Comparison of ENCODE assay signal across 16 cellular contexts in the genomic region with DNA sequence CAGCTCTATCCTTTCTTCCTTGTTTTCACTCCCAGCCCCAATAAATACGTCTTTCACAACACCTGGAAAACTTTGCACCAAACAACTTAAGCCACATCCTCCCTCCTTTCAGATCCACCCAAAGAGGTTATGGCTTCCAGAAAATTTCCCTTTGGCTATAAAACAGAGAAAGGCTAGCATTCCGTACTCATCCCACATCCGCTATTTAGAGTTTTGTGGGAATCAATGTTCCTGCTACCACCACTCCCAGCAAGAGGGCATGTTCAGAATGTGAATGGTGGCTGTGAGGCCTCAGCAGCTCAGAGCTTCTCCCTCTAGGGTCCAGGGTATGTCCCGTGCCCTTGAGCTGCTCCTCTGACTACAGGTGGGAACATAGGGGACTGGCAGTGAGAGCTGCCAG.
DNase-seq lines count a peak whose midpoint lies in the region; ATAC-seq and TF ChIP-seq lines count a peak whose summit lies in the region.
"Had no signal": no experiment of that assay in that cellular context is flagged by ENCODE, and none has a peak within 500 bp of the region (broad histone marks: within the 10 kb centered on the region; RNA-seq: fewer than 3 reads in every experiment).

No MANE protein-coding gene starts in this region.

- H2AK5ac ChIP-seq in mesendoderm (ENCODE audit: low read length): peak overlapping the region; percentile 42

- no peak overlapping the region for H3K18ac ChIP-seq in mesendoderm (ENCODE audit: low read length)

- H3K36me3 Mint-ChIP-seq in MCF 10A (ENCODE audit: insufficient read depth, unreplicated experiment): no peaks in the 10 kb centered on the region
- H3K36me3 Mint-ChIP-seq in activated naive CD4-positive, alpha-beta T cell treated with anti-CD3 and anti-CD28 coated beads, Interleukin-2, amount 10 ng/mL, durations not matched to agents 7 days and 5 days: no peaks in the 10 kb centered on the region

- no peak overlapping the region for H3K56ac ChIP-seq in mesendoderm (ENCODE audit: low read length)

- TF ChIP-seq CTCF in breast epithelium (IDR thresholded peaks at IDR 0.05) (no peak), MCF 10A (IDR thresholded peaks at IDR 0.05; ENCODE audit: unreplicated experiment) (no peak)

- CTCF ChIA-PET in MCF 10A (lab: Yijun Ruan, JAX): interaction anchor here (0.6 kb wide), 1 partner anchor 1316 kb away, joined by 3 read pairs; no protein-coding TSS in a partner anchor
- CTCF ChIA-PET in activated naive CD4-positive, alpha-beta T cell treated with anti-CD3 and anti-CD28 coated beads, Interleukin-2, amount 10 ng/mL, durations not matched to agents 7 days and 5 days (lab: Charles Lee): no interaction called here

- intact Hi-C loops in breast epithelium (cut with DNase I; ENCODE audit: low total_unique reads): no loop called here
- intact Hi-C loops in MCF 10A (cut with micrococcal nuclease): no loop called here

- H3K4ac ChIP-seq in mesendoderm (ENCODE audit: low read depth, low read length): no peak overlapping the region

- no peak overlapping the region for H2BK5ac ChIP-seq in mesendoderm (ENCODE audit: low read length)

- H3K36me3 ChIP-seq in breast epithelium: no peaks in the 10 kb centered on the region
- no peaks in the 10 kb centered on the region for H3K36me3 ChIP-seq in mesendoderm (ENCODE audit: control insufficient read depth, insufficient read depth, low read length)
- H3K36me3 ChIP-seq: BLaER1 treated with 17β-estradiol and CSF1 and Interleukin-3, amounts not matched to agents 10 nM and 100 nM had no signal

- no peak overlapping the region for H3K9ac ChIP-seq in mesendoderm (ENCODE audit: low read length)
- H3K9ac ChIP-seq: BLaER1 treated with 17β-estradiol and CSF1 and Interleukin-3, amounts not matched to agents 10 nM and 100 nM had no signal

- H3K4me3 ChIP-seq in breast epithelium: no peak overlapping the region
- no peak overlapping the region for H3K4me3 ChIP-seq in mesendoderm (ENCODE audit: low read length)
- H3K4me3 ChIP-seq: BLaER1 treated with 17β-estradiol and CSF1 and Interleukin-3, amounts not matched to agents 10 nM and 100 nM; K562 had no signal

- H3K4me3 Mint-ChIP-seq in MCF 10A (ENCODE audit: unreplicated experiment): no peak overlapping the region
- no peak overlapping the region for H3K4me3 Mint-ChIP-seq in activated naive CD4-positive, alpha-beta T cell treated with anti-CD3 and anti-CD28 coated beads, Interleukin-2, amount 10 ng/mL, durations not matched to agents 7 days and 5 days
- H3K4me3 Mint-ChIP-seq: CD4-positive, CD25-positive, alpha-beta regulatory T cell; HFFc6 had no signal

- 100% methylated on average over 1 of the region's 4 CpGs for WGBS in mesendoderm (ENCODE audit: extremely low coverage, insufficient coverage, low lambda C conversion rate)

- no peak overlapping the region for H3K4me2 ChIP-seq in mesendoderm (ENCODE audit: low read length)
- H3K4me2 ChIP-seq: BLaER1 treated with 17β-estradiol and CSF1 and Interleukin-3, amounts not matched to agents 10 nM and 100 nM had no signal

- H4K8ac ChIP-seq in mesendoderm (ENCODE audit: low read depth, low read length): no peak overlapping the region

- ATAC-seq in GM21526 (IDR thresholded peaks at IDR 0.05; ENCODE audit: low FRiP score, unreplicated experiment): no peak
- ATAC-seq: K562 had no signal

- H3K27me3 ChIP-seq in breast epithelium (no peaks in the 10 kb centered on the region), mesendoderm (ENCODE audit: insufficient read depth, low read length, poor library complexity) (no peaks in the 10 kb centered on the region)
- H3K27me3 ChIP-seq: BLaER1 treated with 17β-estradiol and CSF1 and Interleukin-3, amounts not matched to agents 10 nM and 100 nM had no signal

- no peak for TF ChIP-seq POLR2A in breast epithelium (IDR thresholded peaks at IDR 0.05)

- BruUV-seq in MCF 10A (replicated peaks; lab: Mats Ljungman, UMichigan): no TSS peak

- H3K4me1 Mint-ChIP-seq in MCF 10A (ENCODE audit: insufficient read depth, unreplicated experiment): no peaks in the 10 kb centered on the region
- H3K4me1 Mint-ChIP-seq in activated naive CD4-positive, alpha-beta T cell treated with anti-CD3 and anti-CD28 coated beads, Interleukin-2, amount 10 ng/mL, durations not matched to agents 7 days and 5 days: no peaks in the 10 kb centered on the region

- H3K9me3 ChIP-seq in breast epithelium: no peaks in the 10 kb centered on the region

- POLR2A ChIA-PET in MCF 10A (lab: Yijun Ruan, JAX): interaction anchor here (0.7 kb wide), 1 partner anchor 105 kb away, joined by 3 read pairs; no protein-coding TSS in a partner anchor

- H3K4me1 ChIP-seq in breast epithelium (no peaks in the 10 kb centered on the region), mesendoderm (ENCODE audit: control insufficient read depth, low read depth, low read length) (peaks cover 2% of the 10 kb centered on the region)

- H2BK15ac ChIP-seq in mesendoderm (replicated peaks; ENCODE audit: low read depth): no peak overlapping the region

- DNase-seq in breast epithelium (ENCODE audit: low spot score in 2 of 2) (no peak), MCF 10A (ENCODE audit: unreplicated experiment) (no peak), SW480 (ENCODE audit: low spot score) (peak; percentile 89), mesendoderm (no peak), NCI-H2107 treated with DMSO at 0.1 percent for 48 hours (lab: John Stamatoyannopoulos, UW; ENCODE audit: unreplicated experiment) (no peak), GOT3 (lab: John Stamatoyannopoulos, UW) (no peak)
- DNase-seq in activated naive CD4-positive, alpha-beta T cell treated with anti-CD3 and anti-CD28 coated beads, Interleukin-2, amount 10 ng/mL, durations not matched to agents 7 days and 5 days: no peak
- DNase-seq: AML-193; CD4-positive, CD25-positive, alpha-beta regulatory T cell; DMS53; HCEC 1CT; HFFc6 had no signal

- H3K79me1 ChIP-seq in mesendoderm (ENCODE audit: low read length): no peaks in the 10 kb centered on the region

- H2BK120ac ChIP-seq in mesendoderm (ENCODE audit: low read depth, low read length): no peak overlapping the region

- H3K23ac ChIP-seq in mesendoderm (ENCODE audit: low read length): no peak overlapping the region

- peaks cover 21% of the 10 kb centered on the region for H3K27me3 Mint-ChIP-seq in MCF 10A (ENCODE audit: insufficient read depth, unreplicated experiment)
- peaks cover 40% of the 10 kb centered on the region for H3K27me3 Mint-ChIP-seq in activated naive CD4-positive, alpha-beta T cell treated with anti-CD3 and anti-CD28 coated beads, Interleukin-2, amount 10 ng/mL, durations not matched to agents 7 days and 5 days

- H3K79me2 ChIP-seq in mesendoderm (ENCODE audit: control insufficient read depth, insufficient read depth, low read length): no peaks in the 10 kb centered on the region

- no peak overlapping the region for H3K27ac Mint-ChIP-seq in MCF 10A (ENCODE audit: low read depth, unreplicated experiment)
- no peak overlapping the region for H3K27ac Mint-ChIP-seq in activated naive CD4-positive, alpha-beta T cell treated with anti-CD3 and anti-CD28 coated beads, Interleukin-2, amount 10 ng/mL, durations not matched to agents 7 days and 5 days
- H3K27ac Mint-ChIP-seq: CD4-positive, CD25-positive, alpha-beta regulatory T cell; HFFc6 had no signal

- no peaks in the 10 kb centered on the region for H3K9me3 Mint-ChIP-seq in MCF 10A (ENCODE audit: unreplicated experiment)
- H3K9me3 Mint-ChIP-seq in activated naive CD4-positive, alpha-beta T cell treated with anti-CD3 and anti-CD28 coated beads, Interleukin-2, amount 10 ng/mL, durations not matched to agents 7 days and 5 days: no peaks in the 10 kb centered on the region
- H3K9me3 Mint-ChIP-seq: HFFc6 had no signal

- H3K27ac ChIP-seq in breast epithelium (peak overlapping the region; percentile 29 to 48), mesendoderm (ENCODE audit: low read depth, low read length) (no peak overlapping the region)
- H3K27ac ChIP-seq: 22Rv1; BLaER1 treated with 17β-estradiol and CSF1 and Interleukin-3, amounts not matched to agents 10 nM and 100 nM had no signal

- H4K5ac ChIP-seq in mesendoderm (ENCODE audit: low read length): no peak overlapping the region
